In the genomic region with DNA sequence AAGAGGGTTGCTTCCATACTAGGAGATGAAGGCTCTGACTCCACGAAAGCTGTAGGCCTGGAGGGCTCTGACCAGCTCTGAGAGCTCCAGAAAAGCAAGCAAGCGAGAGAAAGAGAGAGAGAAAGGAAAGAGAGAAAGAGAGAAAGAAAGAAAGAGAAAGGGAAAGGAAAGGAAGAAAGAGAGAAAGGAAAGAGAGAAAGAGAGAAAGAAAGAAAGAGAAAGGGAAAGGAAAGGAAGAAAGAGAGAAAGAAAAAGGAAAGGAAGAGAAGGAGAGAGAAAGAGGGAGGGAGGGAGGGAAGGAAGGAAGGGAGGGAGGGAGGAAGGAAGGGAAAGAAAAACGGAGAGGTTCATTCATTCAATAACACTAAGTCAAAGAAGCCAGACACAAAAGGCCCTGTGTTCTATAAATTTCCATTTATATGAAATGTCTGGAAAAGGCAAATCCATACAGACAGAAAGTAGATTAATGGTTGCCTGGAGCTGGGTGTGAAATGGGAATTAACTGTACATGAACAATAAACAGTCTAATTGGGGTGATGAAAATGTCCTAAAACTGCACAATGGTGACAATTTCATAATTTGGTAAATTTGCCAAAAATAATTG, we compare ENCODE assay signal across 19 cellular contexts. TPM values are rescaled to one million over a fixed set of nuclear protein-coding genes. Genes with fewer than 3 reads are reported as not detected.
DNase-seq lines count a peak whose midpoint lies in the region; ATAC-seq, FAIRE-seq and TF ChIP-seq lines count a peak whose summit lies in the region.
"Had no signal": no experiment of that assay in that cellular context is flagged by ENCODE, and none has a peak within 500 bp of the region (broad histone marks: within the 10 kb centered on the region; RNA-seq: fewer than 3 reads in every experiment).

No MANE protein-coding gene starts in this region.

- H3K27ac Mint-ChIP-seq in central memory CD8-positive, alpha-beta T cell (ENCODE audit: low read depth): no peak overlapping the region
- H3K27ac Mint-ChIP-seq in mesothelial cell of epicardium: peak overlapping the region; percentile 5
- H3K27ac Mint-ChIP-seq: stimulated activated effector memory CD8-positive, alpha-beta T cell treated with anti-CD3 and anti-CD28 coated beads, Interleukin-12 subunit alpha, Interleukin-12 subunit beta, amount 100 ng/mL, for 72 hours; T-helper 17 cell had no signal

- peak overlapping the region; percentile 81 for H2AFZ ChIP-seq in HepG2 (ENCODE audit: low read length)

- H3K27ac ChIP-seq in HepG2 (ENCODE audit: extremely low read length, insufficient read depth, low read length): no peak overlapping the region
- no peak overlapping the region for H3K27ac ChIP-seq in right lobe of liver
- H3K27ac ChIP-seq in Peyer's patch: no peak overlapping the region
- H3K27ac ChIP-seq: ascending aorta, pancreas, transverse colon had no signal

- peaks cover 26% of the 10 kb centered on the region for H3K36me3 Mint-ChIP-seq in central memory CD8-positive, alpha-beta T cell (ENCODE audit: insufficient read depth)
- no peaks in the 10 kb centered on the region for H3K36me3 Mint-ChIP-seq in mesothelial cell of epicardium

- no peak for TF ChIP-seq CTCF in HepG2 (CRISPR knock-in tag; IDR thresholded peaks at IDR 0.05)
- no peak for TF ChIP-seq CTCF in right lobe of liver (IDR thresholded peaks at IDR 0.05)
- TF ChIP-seq CTCF in mesothelial cell of epicardium (IDR thresholded peaks at IDR 0.05; ENCODE audit: unreplicated experiment): no peak
- no peak for TF ChIP-seq CTCF in mucosa of descending colon (IDR thresholded peaks at IDR 0.05)
- no peak for TF ChIP-seq CTCF in Peyer's patch (IDR thresholded peaks at IDR 0.05)

- TF ChIP-seq EP300 in HepG2 (IDR thresholded peaks at IDR 0.05; ENCODE audit: low read depth in 2 of 2, low read length in 2 of 2) (no peak), HepG2 (CRISPR knock-in tag; IDR thresholded peaks at IDR 0.05; ENCODE audit: borderline replicate concordance) (no peak)

- H3K4me3 ChIP-seq in HepG2 (replicated peaks in 1 of 3; ENCODE audit: insufficient read depth in 1 of 3, low read depth in 2 of 3, low read length in 3 of 3) (peak overlapping the region; percentile 22 to 91 (median 53)), right lobe of liver (no peak overlapping the region), mucosa of descending colon (no peak overlapping the region), Peyer's patch (no peak overlapping the region)
- H3K4me3 ChIP-seq: ascending aorta, pancreas, transverse colon had no signal

- peaks cover 21% of the 10 kb centered on the region for H3K4me1 Mint-ChIP-seq in central memory CD8-positive, alpha-beta T cell
- peaks cover 13% of the 10 kb centered on the region for H3K4me1 Mint-ChIP-seq in mesothelial cell of epicardium

- peaks cover 6% of the 10 kb centered on the region for H3K79me2 ChIP-seq in HepG2 (ENCODE audit: insufficient read depth, low read length)

- TF ChIP-seq POLR2A in HepG2 (IDR thresholded peaks at IDR 0.05; ENCODE audit: insufficient read depth in 1 of 2, low read depth in 2 of 2, low read length in 2 of 2) (no peak), right lobe of liver (IDR thresholded peaks at IDR 0.05) (no peak), Peyer's patch (IDR thresholded peaks at IDR 0.05) (no peak)

- CTCF ChIA-PET in HepG2 (lab: Yijun Ruan, JAX; ENCODE audit: low intra/inter-chr PET ratio, low total read pairs): interaction anchor here (1.8 to 3.0 kb wide), 2 partner anchors 67 to 84 kb away, joined by 5 to 40 read pairs; no protein-coding TSS in a partner anchor

- no peaks in the 10 kb centered on the region for H4K20me1 ChIP-seq in HepG2 (ENCODE audit: insufficient read depth, low read length)

- 0 out of 5 replicates have a peak, but pooled peaks cover 0 to 1% of the 10 kb centered on the region in 2 experiments for H3K36me3 ChIP-seq in HepG2 (replicated peaks in 1 of 2; ENCODE audit: control insufficient read depth in 1 of 2, insufficient read depth in 2 of 2, low read length in 2 of 2)
- H3K36me3 ChIP-seq in right lobe of liver: no peaks in the 10 kb centered on the region
- no peaks in the 10 kb centered on the region for H3K36me3 ChIP-seq in mucosa of descending colon (ENCODE audit: low read depth)
- no peaks in the 10 kb centered on the region for H3K36me3 ChIP-seq in Peyer's patch
- H3K36me3 ChIP-seq: ascending aorta, pancreas, transverse colon had no signal

- H3K4me1 ChIP-seq in HepG2 (ENCODE audit: insufficient read depth, low read length): peaks cover 41% of the 10 kb centered on the region
- H3K4me1 ChIP-seq in right lobe of liver: no peaks in the 10 kb centered on the region
- peaks cover 6% of the 10 kb centered on the region for H3K4me1 ChIP-seq in mucosa of descending colon (ENCODE audit: low read depth)
- peaks cover 0 to 14% (median 0%) of the 10 kb centered on the region in 4 donors for H3K4me1 ChIP-seq in Peyer's patch

- 29% methylated on average over 3 of the region's 3 CpGs for WGBS in HepG2 (ENCODE audit: low lambda C conversion rate)
- WGBS in right lobe of liver (ENCODE audit: insufficient coverage, low coverage, low lambda C conversion rate, missing lambda C conversion rate): 60% methylated on average over 2 of the region's 3 CpGs

- no peaks in the 10 kb centered on the region for H3K9me3 Mint-ChIP-seq in central memory CD8-positive, alpha-beta T cell
- H3K9me3 Mint-ChIP-seq in mesothelial cell of epicardium: no peaks in the 10 kb centered on the region
- H3K9me3 Mint-ChIP-seq: CD8-positive, alpha-beta memory T cell; stimulated activated effector memory CD8-positive, alpha-beta T cell treated with anti-CD3 and anti-CD28 coated beads, Interleukin-12 subunit alpha, Interleukin-12 subunit beta, amount 100 ng/mL, for 72 hours had no signal

- POLR2A ChIA-PET in HepG2 (lab: Yijun Ruan, JAX): interaction anchor here (1.7 to 5.0 kb wide), 4 partner anchors 15 to 183 kb away, joined by 6 to 48 read pairs (median 14); a partner anchor contains a TSS

- ATAC-seq in HepG2 (no peak), right lobe of liver (no peak), GM21360 (IDR thresholded peaks at IDR 0.05; ENCODE audit: unreplicated experiment) (no peak), mucosa of descending colon (no peak), GM21619 (IDR thresholded peaks at IDR 0.05; ENCODE audit: unreplicated experiment) (no peak)
- no peak for ATAC-seq in central memory CD8-positive, alpha-beta T cell (replicated peaks; ENCODE audit: extremely low read depth, poor library complexity, severe bottlenecking)
- ATAC-seq: esophagus mucosa; pancreas; stimulated activated effector memory CD8-positive, alpha-beta T cell treated with anti-CD3 and anti-CD28 coated beads, Interleukin-12 subunit alpha, Interleukin-12 subunit beta, amount 100 ng/mL, for 72 hours; T-helper 17 cell had no signal

- H3K9me3 ChIP-seq in HepG2 (ENCODE audit: low read length) (no peaks in the 10 kb centered on the region), right lobe of liver (no peaks in the 10 kb centered on the region), mucosa of descending colon (no peaks in the 10 kb centered on the region), Peyer's patch (no peaks in the 10 kb centered on the region)
- H3K9me3 ChIP-seq: ascending aorta, pancreas, transverse colon had no signal

- intact Hi-C loops in HepG2 (cut with micrococcal nuclease; ENCODE audit: unreplicated experiment) (loop anchor here (2.0 kb wide), 1 partner anchor 25 kb away; no protein-coding TSS in a partner anchor), right lobe of liver (cut with DNase I) (loop anchor here in 1 of 2 donors (2.0 kb wide), 1 partner anchor 83 kb away; no protein-coding TSS in a partner anchor), mucosa of descending colon (cut with DNase I, micrococcal nuclease) (loop anchor here (5.0 kb wide), 2 partner anchors 77 to 82 kb away; no protein-coding TSS in a partner anchor)

- peak overlapping the region; percentile 0 for H3K4me3 Mint-ChIP-seq in central memory CD8-positive, alpha-beta T cell
- H3K4me3 Mint-ChIP-seq in mesothelial cell of epicardium: no peak overlapping the region
- H3K4me3 Mint-ChIP-seq: T-helper 17 cell had no signal

- no peak for FAIRE-seq in HepG2 (lab: Jason Lieb, UNC)
- FAIRE-seq: A204.1, pancreas had no signal

- no peaks in the 10 kb centered on the region for H3K27me3 Mint-ChIP-seq in central memory CD8-positive, alpha-beta T cell
- peaks cover 24% of the 10 kb centered on the region for H3K27me3 Mint-ChIP-seq in mesothelial cell of epicardium (ENCODE audit: low read depth)
- H3K27me3 Mint-ChIP-seq: T-helper 17 cell had no signal

- no peak for TF ChIP-seq RAD21 in HepG2 (CRISPR knock-in tag; IDR thresholded peaks at IDR 0.05)

- H3K9ac ChIP-seq in HepG2 (ENCODE audit: insufficient read depth, low read depth, low read length): peak overlapping the region; percentile 11; the same call in 1 of the 2 replicates

- DNase-seq in HepG2 (ENCODE audit: low spot score) (no peak), right lobe of liver (no peak), mesothelial cell of epicardium (ENCODE audit: low spot score in 2 of 2, unreplicated experiment in 2 of 2) (no peak), mucosa of descending colon (no peak), Peyer's patch (no peak)
- DNase-seq in central memory CD8-positive, alpha-beta T cell (ENCODE audit: low spot score in 2 of 2): no peak
- DNase-seq: activated CD4-positive, CD25-positive, alpha-beta regulatory T cell; CD8-positive, alpha-beta memory T cell; dermis blood vessel endothelial cell; Kasumi-1; pancreas; T-helper 17 cell; transverse colon had no signal

- H3K27me3 ChIP-seq in HepG2 (ENCODE audit: control insufficient read depth in 1 of 2, insufficient read depth in 2 of 2, low read length in 2 of 2) (no peaks in the 10 kb centered on the region), right lobe of liver (no peaks in the 10 kb centered on the region), Peyer's patch (no peaks in the 10 kb centered on the region)
- H3K27me3 ChIP-seq: ascending aorta, pancreas, transverse colon had no signal

- H3K4me2 ChIP-seq in HepG2 (ENCODE audit: low read depth, low read length): peak overlapping the region; percentile 93

- in situ Hi-C loops in HepG2 (cut with HindIII; ENCODE audit: extremely low pct_ligation_motif_present, low pct_unique_long_range_greater_than_20kb): loop anchor here (5.0 kb wide), 1 partner anchor 77 kb away; no protein-coding TSS in a partner anchor

- no TSS peak for BruUV-seq in HepG2 (replicated peaks; lab: Mats Ljungman, UMichigan)

RNA-seq across cellular contexts. Expression of a gene that starts 1.8 kb away (rescaled TPM):
- total RNA-seq in HepG2 (2016; rRNA removed; fragmentation: Illumina TruSeq; extraction: Trizol): 6.2 and 7.2 TPM in 2 replicates
- 2.5 and 3.0 TPM in 2 replicates for total RNA-seq in HepG2 (2016; cell fraction: cytosol; rRNA removed; fragmentation: Illumina TruSeq; extraction: Trizol; ENCODE audit: low read depth)
- 4.8 and 6.1 TPM in 2 replicates for total RNA-seq in HepG2 (2016; cell fraction: insoluble cytoplasmic fraction; rRNA removed; fragmentation: Illumina TruSeq; extraction: Trizol)
- 3.2 and 4.9 TPM in 2 replicates for total RNA-seq in HepG2 (2016; cell fraction: membrane; rRNA removed; fragmentation: Illumina TruSeq; extraction: Trizol)
- total RNA-seq in HepG2 (2016; cell fraction: nucleus; rRNA removed; fragmentation: Illumina TruSeq; extraction: Trizol): 5.9 and 8.3 TPM in 2 replicates
- 7.0 and 7.8 TPM in 2 replicates for polyA plus RNA-seq in HepG2 (2011; rRNA removed)
- polyA plus RNA-seq in HepG2 (2011; cell fraction: cytosol; rRNA removed): 3.7 and 4.6 TPM in 2 replicates
- polyA plus RNA-seq in HepG2 (2011; cell fraction: nucleus; rRNA removed): 14.1 and 17.0 TPM in 2 replicates
- polyA plus RNA-seq in HepG2 (2012): 7.2 and 8.7 TPM in 2 replicates
- 1.5 and 2.9 TPM in 2 replicates for polyA plus RNA-seq in HepG2 (2016; cell fraction: cytosol; fragmentation: Illumina TruSeq; extraction: Trizol; ENCODE audit: low read depth)
- polyA plus RNA-seq in HepG2 (2016; cell fraction: insoluble cytoplasmic fraction; fragmentation: Illumina TruSeq; extraction: Trizol; ENCODE audit: low read depth): 3.6 and 4.4 TPM in 2 replicates
- polyA plus RNA-seq in HepG2 (2016; cell fraction: membrane; fragmentation: Illumina TruSeq; extraction: Trizol; ENCODE audit: low read depth): 2.6 and 3.6 TPM in 2 replicates
- polyA plus RNA-seq in HepG2 (2016; cell fraction: nucleus; fragmentation: Illumina TruSeq; extraction: Trizol; ENCODE audit: insufficient read depth, low read depth): 8.3 and 9.7 TPM in 2 replicates
- 22.6 and 29.6 TPM in 2 replicates for polyA minus RNA-seq in HepG2 (2011; rRNA and poly(A)+ RNA removed; ENCODE audit: low replicate concordance)
- polyA minus RNA-seq in HepG2 (2011; cell fraction: cytosol; rRNA and poly(A)+ RNA removed): 6.8 and 10.3 TPM in 2 replicates
- 17.4 and 22.1 TPM in 2 replicates for polyA minus RNA-seq in HepG2 (2011; cell fraction: nucleus; rRNA and poly(A)+ RNA removed)
- total RNA-seq in right lobe of liver: 10 to 100 TPM in 2 of 6 experiments, 1 to 10 TPM in 4; 6.9 to 27.4 (median 9.0) TPM
- 15.5 to 16.6 TPM (median 16.0 TPM) in 3 replicates for total RNA-seq in mesothelial cell of epicardium
- total RNA-seq in mucosa of descending colon: 10 to 100 TPM; 22.7 to 36.3 (median 29.9) TPM
- total RNA-seq in Peyer's patch: 100 to 1,000 TPM in 1 of 4 donors, 10 to 100 TPM in 3; 26.3 to 202 (median 68.1) TPM

RNA-seq across cellular contexts. Expression of a gene that starts 4.2 kb away (rescaled TPM):
- not detected in 2 replicates for total RNA-seq in HepG2 (2016; rRNA removed; fragmentation: Illumina TruSeq; extraction: Trizol)
- total RNA-seq in HepG2 (2016; cell fraction: cytosol; rRNA removed; fragmentation: Illumina TruSeq; extraction: Trizol; ENCODE audit: low read depth): not detected in 2 replicates
- not detected in 2 replicates for total RNA-seq in HepG2 (2016; cell fraction: insoluble cytoplasmic fraction; rRNA removed; fragmentation: Illumina TruSeq; extraction: Trizol)
- total RNA-seq in HepG2 (2016; cell fraction: membrane; rRNA removed; fragmentation: Illumina TruSeq; extraction: Trizol): not detected in 2 replicates
- not detected in 2 replicates for total RNA-seq in HepG2 (2016; cell fraction: nucleus; rRNA removed; fragmentation: Illumina TruSeq; extraction: Trizol)
- not detected in 2 replicates for polyA plus RNA-seq in HepG2 (2011; rRNA removed)
- not detected in 2 replicates for polyA plus RNA-seq in HepG2 (2011; cell fraction: cytosol; rRNA removed)
- polyA plus RNA-seq in HepG2 (2011; cell fraction: nucleus; rRNA removed): not detected in 2 replicates
- polyA plus RNA-seq in HepG2 (2012): not detected in 2 replicates
- polyA plus RNA-seq in HepG2 (2016; cell fraction: cytosol; fragmentation: Illumina TruSeq; extraction: Trizol; ENCODE audit: low read depth): not detected in 2 replicates
- not detected in 2 replicates for polyA plus RNA-seq in HepG2 (2016; cell fraction: insoluble cytoplasmic fraction; fragmentation: Illumina TruSeq; extraction: Trizol; ENCODE audit: low read depth)
- polyA plus RNA-seq in HepG2 (2016; cell fraction: membrane; fragmentation: Illumina TruSeq; extraction: Trizol; ENCODE audit: low read depth): not detected in 2 replicates
- not detected in 2 replicates for polyA plus RNA-seq in HepG2 (2016; cell fraction: nucleus; fragmentation: Illumina TruSeq; extraction: Trizol; ENCODE audit: insufficient read depth, low read depth)
- polyA minus RNA-seq in HepG2 (2011; rRNA and poly(A)+ RNA removed; ENCODE audit: low replicate concordance): not detected in 2 replicates
- polyA minus RNA-seq in HepG2 (2011; cell fraction: cytosol; rRNA and poly(A)+ RNA removed): not detected in 2 replicates
- not detected in 2 replicates for polyA minus RNA-seq in HepG2 (2011; cell fraction: nucleus; rRNA and poly(A)+ RNA removed)
- total RNA-seq in right lobe of liver: not detected
- total RNA-seq in mesothelial cell of epicardium: not detected in 3 replicates
- total RNA-seq in mucosa of descending colon: not detected
- total RNA-seq in Peyer's patch: not detected
- total RNA-seq: ascending aorta; CD8-positive, alpha-beta memory T cell; dermis blood vessel endothelial cell; esophagus mucosa; pancreas; T-helper 17 cell; transverse colon had no signal
- polyA plus RNA-seq: CD8-positive, alpha-beta memory T cell; pancreas had no signal

Comparison
In these comparisons a context has a peak if more than half of its experiments do, and no peak if none do; other contexts are left out.
1. H3K4me3 ChIP-seq: peak in HepG2 (3 of 3); none in right lobe of liver (0 of 3), mucosa of descending colon (single experiment) and Peyer's patch (0 of 4).